In genomic region chr17:47530557-47531227, GRCh38 we compare ENCODE assay signal across 8 cellular contexts. TPM values are rescaled to one million over a fixed set of nuclear protein-coding genes. Genes with fewer than 3 reads are reported as not detected.
A peak's percentile ranks its signal among the peaks of the same experiment; 100 is the strongest.
DNase-seq lines count a peak whose midpoint lies in the region; ATAC-seq, FAIRE-seq and TF ChIP-seq lines count a peak whose summit lies in the region.
"Not testable (repeated sequence)": the region's sequence is repeated elsewhere in the genome, so short reads cannot be mapped to it uniquely, and the experiment has no call there.

Gene NPEPPS, plus strand, starts transcription at chr17:47531108. Its CDS starts 193 bp downstream, at chr17:47531301.

- not testable (repeated sequence) for H3K36me3 ChIP-seq in kidney (ENCODE audit: control insufficient read depth in 1 of 2, insufficient read depth in 2 of 2, low read length in 2 of 2)

- not testable (repeated sequence) for H3K4me1 ChIP-seq in kidney (ENCODE audit: control insufficient read depth in 1 of 2, insufficient read depth in 1 of 2, low read depth in 1 of 2, low read length in 2 of 2)

- peak within 1 kb of the TSS; percentile 61 for H3K4me3 ChIP-seq in AG09309 (ENCODE audit: control insufficient read depth, low read depth, low read length)
- peak within 1 kb of the TSS; percentile 60 to 63 for H3K4me3 ChIP-seq in kidney (ENCODE audit: low read length in 2 of 2)

- intact Hi-C loops in kidney (cut with DNase I) = not testable (repeated sequence)

- peak within 1 kb of the TSS; percentile 93 for H3K27ac Mint-ChIP-seq in chondrocyte (ENCODE audit: unreplicated experiment)

- not testable (repeated sequence) for H3K4me1 Mint-ChIP-seq in chondrocyte (ENCODE audit: low read depth)

- not testable (repeated sequence) for H3K9me3 Mint-ChIP-seq in chondrocyte (ENCODE audit: low read depth)

- FAIRE-seq in GM19239 (lab: Jason Lieb, UNC) = peak; percentile 86
- not testable (repeated sequence) for FAIRE-seq in kidney (lab: Jason Lieb, UNC)

- peak within 1 kb of the TSS; percentile 71 to 77 for H3K9ac ChIP-seq in kidney (ENCODE audit: low read length in 2 of 2)

- H3K4me3 Mint-ChIP-seq in chondrocyte (ENCODE audit: unreplicated experiment) = peak within 1 kb of the TSS; percentile 91

- H3K27me3 Mint-ChIP-seq in chondrocyte (ENCODE audit: low read depth) = not testable (repeated sequence)

- DNase-seq in AG09309 (ENCODE audit: low read depth) = peak; percentile 32
- peak; percentile 84 for DNase-seq in GM19239 (ENCODE audit: insufficient read length, low spot score)
- DNase-seq in NCI-H524 (lab: John Stamatoyannopoulos, UW) = peak; percentile 84 to 88
- peak; percentile 86 for DNase-seq in activated CD4-positive, alpha-beta T cell treated with anti-CD3 and anti-CD28 coated beads for 48 hours
- peak; percentile 87 for DNase-seq in chondrocyte (ENCODE audit: low spot score)
- peak; percentile 97 for DNase-seq in kidney
- peak; percentile 79 for DNase-seq in stimulated activated CD4-positive, alpha-beta T cell treated with anti-CD3 and anti-CD28 coated beads, Interleukin-12 subunit alpha, Interleukin-12 subunit beta, amount 100 ng/mL, for 4 hours

- H3K36me3 Mint-ChIP-seq in chondrocyte (ENCODE audit: low read depth) = not testable (repeated sequence)

- TF ChIP-seq CTCF in AG09309 (IDR thresholded peaks at IDR 0.05; ENCODE audit: control insufficient read depth, insufficient read depth, low read depth, low read length, missing control alignments); chondrocyte (IDR thresholded peaks at IDR 0.05); kidney (IDR thresholded peaks at IDR 0.05; ENCODE audit: borderline replicate concordance, extremely low read depth, insufficient read depth): not testable (repeated sequence)

- not testable (repeated sequence) for H3K9me3 ChIP-seq in kidney (ENCODE audit: control insufficient read depth in 1 of 2, low read length in 2 of 2)

- ATAC-seq in HG03439 (IDR thresholded peaks at IDR 0.05; ENCODE audit: unreplicated experiment) = peak; percentile 62

- peak within 1 kb of the TSS; percentile 71 to 80 for H3K27ac ChIP-seq in kidney (ENCODE audit: low read depth in 2 of 2, low read length in 2 of 2)

RNA-seq across cellular contexts. Expression of gene NPEPPS, which starts in this region (rescaled TPM):
- total RNA-seq in chondrocyte (97.6 to 113 TPM (median 98.3 TPM) in 3 replicates), kidney (131 TPM)
- 27.6 TPM for polyA plus RNA-seq in kidney (ENCODE audit: insufficient read depth, low read depth, low replicate concordance)

Comparison
In these comparisons a context has a peak if more than half of its experiments do, and no peak if none do; other contexts are left out.
1. Peak in every context shown above with its lines: DNase-seq, ATAC-seq, H3K4me3 ChIP-seq and H3K27ac ChIP-seq.
2. DNase-seq: peak in every context shown above with its lines; median percentile 97 in kidney; 87 in chondrocyte; 86 in NCI-H524; 86 in activated CD4-positive, alpha-beta T cell treated with anti-CD3 and anti-CD28 coated beads for 48 hours; 84 in GM19239; 79 in stimulated activated CD4-positive, alpha-beta T cell treated with anti-CD3 and anti-CD28 coated beads, Interleukin-12 subunit alpha, Interleukin-12 subunit beta, amount 100 ng/mL, for 4 hours; 32 in AG09309.